Comparison of ENCODE assay signal across 11 cellular contexts in genomic region chr3:172208586-172209332, GRCh38.
A peak's percentile ranks its signal among the peaks of the same experiment; 100 is the strongest.
DNase-seq lines count a peak whose midpoint lies in the region; ATAC-seq and TF ChIP-seq lines count a peak whose summit lies in the region.
"Had no signal": no experiment of that assay in that cellular context is flagged by ENCODE, and none has a peak within 500 bp of the region (broad histone marks: within the 10 kb centered on the region; RNA-seq: fewer than 3 reads in every experiment).

No MANE protein-coding gene starts in this region.

- no peaks in the 10 kb centered on the region for H3K27me3 ChIP-seq in HUES64 (ENCODE audit: insufficient read depth, low read length)
- no peaks in the 10 kb centered on the region for H3K27me3 ChIP-seq in smooth muscle cell (ENCODE audit: low read depth)

- H3K27ac ChIP-seq in HUES64 (ENCODE audit: low read depth, low read length) = peak overlapping the region; percentile 33; the same call in 1 of the 2 replicates
- peak overlapping the region; percentile 96 for H3K27ac ChIP-seq in smooth muscle cell (ENCODE audit: low read depth)

- no peaks in the 10 kb centered on the region for H3K9me3 Mint-ChIP-seq in MCF 10A (ENCODE audit: unreplicated experiment)

- H3K4me1 ChIP-seq in HUES64 (ENCODE audit: insufficient read depth, low read length) (peaks cover 37% of the 10 kb centered on the region), smooth muscle cell (ENCODE audit: low read depth) (peaks cover 36% of the 10 kb centered on the region)

- peaks cover 33% of the 10 kb centered on the region for H3F3A ChIP-seq in smooth muscle cell (ENCODE audit: low read depth)

- CTCF ChIA-PET in MCF 10A (lab: Yijun Ruan, JAX) = interaction anchor here (0.6 to 1.1 kb wide), 4 partner anchors 9 to 1166 kb away, joined by 3 read pairs; no protein-coding TSS in a partner anchor

- TF ChIP-seq CTCF in MCF 10A (IDR thresholded peaks at IDR 0.05; ENCODE audit: unreplicated experiment) (no peak), smooth muscle cell (IDR thresholded peaks at IDR 0.05; ENCODE audit: borderline replicate concordance, insufficient read depth, poor library complexity, severe bottlenecking) (no peak)

- no peak overlapping the region for H3K27ac Mint-ChIP-seq in MCF 10A (ENCODE audit: low read depth, unreplicated experiment)
- H3K27ac Mint-ChIP-seq: activated naive CD8-positive, alpha-beta T cell treated with anti-CD3 and anti-CD28 coated beads, Interleukin-2, amount 10 ng/mL, durations not matched to agents 7 days and 5 days; T-helper 17 cell had no signal

- peak overlapping the region; percentile 43 for H3K4me2 ChIP-seq in smooth muscle cell

- 82% methylated on average over 20 of the region's 20 CpGs for WGBS in HUES64
- 71% methylated on average over 20 of the region's 20 CpGs for WGBS in smooth muscle cell (ENCODE audit: low lambda C conversion rate)

- peaks cover 82% of the 10 kb centered on the region for H4K20me1 ChIP-seq in smooth muscle cell (ENCODE audit: low read depth)

- H3K79me2 ChIP-seq in smooth muscle cell (ENCODE audit: low read depth) = peaks cover 94% of the 10 kb centered on the region

- peaks cover 8% of the 10 kb centered on the region for H3K36me3 Mint-ChIP-seq in MCF 10A (ENCODE audit: insufficient read depth, unreplicated experiment)

- no peak overlapping the region for H3K4me3 ChIP-seq in HUES64 (ENCODE audit: low read length)
- no peak overlapping the region for H3K4me3 ChIP-seq in smooth muscle cell

- ATAC-seq in HG03432 (IDR thresholded peaks at IDR 0.05; ENCODE audit: unreplicated experiment) (no peak), HG03280 (IDR thresholded peaks at IDR 0.05; ENCODE audit: unreplicated experiment) (no peak)
- ATAC-seq: T-helper 17 cell had no signal

- DNase-seq in MCF 10A (ENCODE audit: unreplicated experiment) (peak; percentile 59), iPS-NIHi7 (ENCODE audit: extremely low spot score) (peak; percentile 44), smooth muscle cell (lab: John Stamatoyannopoulos, UW; ENCODE audit: unreplicated experiment) (no peak), retina (no peak)
- no peak for DNase-seq in stimulated activated CD8-positive, alpha-beta memory T cell treated with anti-CD3 and anti-CD28 coated beads, Interleukin-4, amount 100 ng/mL, for 48 hours
- DNase-seq: activated naive CD8-positive, alpha-beta T cell treated with anti-CD3 and anti-CD28 coated beads, Interleukin-2, amount 10 ng/mL, durations not matched to agents 7 days and 5 days; NCI-H1436 treated with DMSO at 0.1 percent for 48 hours; T-helper 17 cell had no signal

- H2AFZ ChIP-seq in smooth muscle cell (ENCODE audit: low read depth) = no peak overlapping the region

- H3K36me3 ChIP-seq in HUES64 (ENCODE audit: insufficient read depth, low read length) (0 out of 2 replicates have a peak, but pooled peaks cover 11% of the 10 kb centered on the region), smooth muscle cell (ENCODE audit: low read depth) (no peaks in the 10 kb centered on the region)

- H3K9me3 ChIP-seq in HUES64 (ENCODE audit: insufficient read depth, low read depth, low read length) (peaks cover 8% of the 10 kb centered on the region), smooth muscle cell (replicated peaks; ENCODE audit: low read depth) (no peaks in the 10 kb centered on the region)

- no peaks in the 10 kb centered on the region for H3K27me3 Mint-ChIP-seq in MCF 10A (ENCODE audit: insufficient read depth, unreplicated experiment)
- H3K27me3 Mint-ChIP-seq: activated naive CD8-positive, alpha-beta T cell treated with anti-CD3 and anti-CD28 coated beads, Interleukin-2, amount 10 ng/mL, durations not matched to agents 7 days and 5 days; T-helper 17 cell had no signal

- POLR2A ChIA-PET in MCF 10A (lab: Yijun Ruan, JAX) = interaction anchor here (0.7 to 1.0 kb wide), 2 partner anchors 9 to 167 kb away, joined by 3 read pairs; no protein-coding TSS in a partner anchor

- intact Hi-C loops in MCF 10A (cut with micrococcal nuclease) = no loop called here

- H3K9ac ChIP-seq in HUES64 (ENCODE audit: low read depth, low read length) = no peak overlapping the region; the same call in 1 of the 2 replicates
- H3K9ac ChIP-seq in smooth muscle cell (ENCODE audit: low read depth) = peak overlapping the region; percentile 62

- H3K4me3 Mint-ChIP-seq in MCF 10A (ENCODE audit: unreplicated experiment) = no peak overlapping the region
- H3K4me3 Mint-ChIP-seq: activated naive CD8-positive, alpha-beta T cell treated with anti-CD3 and anti-CD28 coated beads, Interleukin-2, amount 10 ng/mL, durations not matched to agents 7 days and 5 days; T-helper 17 cell had no signal

- peaks cover 19% of the 10 kb centered on the region for H3K4me1 Mint-ChIP-seq in MCF 10A (ENCODE audit: insufficient read depth, unreplicated experiment)

- BruUV-seq in MCF 10A (replicated peaks; lab: Mats Ljungman, UMichigan) = no TSS peak

Comparison
In these comparisons a context has a peak if more than half of its experiments do, and no peak if none do; other contexts are left out.
1. DNase-seq: peak in MCF 10A (single experiment) and iPS-NIHi7 (single experiment); none in smooth muscle cell (single experiment), stimulated activated CD8-positive, alpha-beta memory T cell treated with anti-CD3 and anti-CD28 coated beads, Interleukin-4, amount 100 ng/mL, for 48 hours (single experiment) and retina (single experiment).